In the genomic region with DNA sequence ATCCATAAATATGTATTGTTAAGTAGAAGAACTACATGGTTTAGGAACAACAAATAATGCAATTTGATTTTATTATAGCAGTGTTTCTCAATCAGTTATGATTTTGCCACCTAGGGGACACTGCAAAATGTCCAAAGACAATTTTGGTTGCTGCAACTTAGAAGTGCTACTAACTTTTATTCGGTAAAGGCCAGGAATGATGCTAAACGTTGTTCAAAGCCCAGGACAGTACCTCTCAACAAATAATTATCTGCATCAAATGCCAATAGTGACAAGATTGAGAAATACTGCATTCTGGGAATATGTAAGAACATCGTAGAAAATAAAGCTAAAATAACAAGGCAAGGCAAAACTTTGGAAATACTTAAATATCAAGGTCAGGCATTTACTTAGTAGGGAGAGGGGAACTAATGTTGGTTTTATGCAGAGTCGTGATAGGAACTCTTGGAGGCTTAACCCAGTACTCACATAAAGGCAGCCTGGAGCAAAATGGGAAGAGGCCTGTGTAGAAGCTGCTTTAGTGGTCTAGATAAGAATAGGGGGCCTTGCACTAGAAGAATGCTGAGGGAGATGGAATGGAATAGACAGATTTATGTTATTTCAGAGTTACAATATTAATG, we compare ENCODE assay signal across 18 cellular contexts.
DNase-seq lines count a peak whose midpoint lies in the region; ATAC-seq and TF ChIP-seq lines count a peak whose summit lies in the region.
"Had no signal": no experiment of that assay in that cellular context is flagged by ENCODE, and none has a peak within 500 bp of the region (broad histone marks: within the 10 kb centered on the region; RNA-seq: fewer than 3 reads in every experiment).

No MANE protein-coding gene starts in this region.

- DNase-seq in GM03348 (ENCODE audit: low spot score) (peak; percentile 26), left kidney (ENCODE audit: low read depth, low spot score) (peak; percentile 15), smooth muscle cell (lab: John Stamatoyannopoulos, UW; ENCODE audit: unreplicated experiment) (no peak), cerebellar nuclear complex (lab: John Stamatoyannopoulos, UW) (no peak)
- DNase-seq: activated CD4-positive, CD25-positive, alpha-beta regulatory T cell; activated CD8-positive, alpha-beta memory T cell treated with anti-CD3 and anti-CD28 coated beads, Interleukin-2, amount 10 ng/mL, durations not matched to agents 7 days and 5 days; activated naive CD4-positive, alpha-beta T cell treated with anti-CD3 and anti-CD28 coated beads for 36 hours; H7; KBM-7; stimulated activated naive CD8-positive, alpha-beta T cell treated with anti-CD3 and anti-CD28 coated beads, Interleukin-15, Interleukin-2, amounts not matched to agents 100 U/mL and 50 U/mL, for 24 hours had no signal

- H3K4me1 ChIP-seq in smooth muscle cell (ENCODE audit: low read depth): peaks cover 22% of the 10 kb centered on the region
- H3K4me1 ChIP-seq: neural progenitor cell had no signal

- H3K9me3 Mint-ChIP-seq in brain: peaks cover 0 to 9% (median 0%) of the 10 kb centered on the region in 5 experiments
- no peaks in the 10 kb centered on the region for H3K9me3 Mint-ChIP-seq in stimulated activated memory B cell treated with anti-CD40 and anti-IgM and Interleukin-4, amounts not matched to agents 10 μg/mL and 1 μg/mL and 100 μg/mL, for 72 hours
- H3K9me3 Mint-ChIP-seq: activated naive CD4-positive, alpha-beta T cell treated with anti-CD3 and anti-CD28 coated beads for 36 hours; central memory CD8-positive, alpha-beta T cell had no signal

- no peaks in the 10 kb centered on the region for H3K36me3 Mint-ChIP-seq in brain
- H3K36me3 Mint-ChIP-seq in stimulated activated memory B cell treated with anti-CD40 and anti-IgM and Interleukin-4, amounts not matched to agents 10 μg/mL and 1 μg/mL and 100 μg/mL, for 72 hours: no peaks in the 10 kb centered on the region
- H3K36me3 Mint-ChIP-seq: activated CD8-positive, alpha-beta memory T cell treated with anti-CD3 and anti-CD28 coated beads, Interleukin-2, amount 10 ng/mL, durations not matched to agents 7 days and 5 days; neural progenitor cell had no signal

- peaks cover 43% of the 10 kb centered on the region for H3K4me1 Mint-ChIP-seq in brain
- no peaks in the 10 kb centered on the region for H3K4me1 Mint-ChIP-seq in stimulated activated memory B cell treated with anti-CD40 and anti-IgM and Interleukin-4, amounts not matched to agents 10 μg/mL and 1 μg/mL and 100 μg/mL, for 72 hours
- H3K4me1 Mint-ChIP-seq: activated CD8-positive, alpha-beta memory T cell treated with anti-CD3 and anti-CD28 coated beads, Interleukin-2, amount 10 ng/mL, durations not matched to agents 7 days and 5 days; central memory CD8-positive, alpha-beta T cell had no signal

- H3K27ac Mint-ChIP-seq in brain: peak overlapping the region in 4 of 5 experiments; percentile 33 to 76 (median 58)
- H3K27ac Mint-ChIP-seq in stimulated activated memory B cell treated with anti-CD40 and anti-IgM and Interleukin-4, amounts not matched to agents 10 μg/mL and 1 μg/mL and 100 μg/mL, for 72 hours: no peak overlapping the region
- H3K27ac Mint-ChIP-seq: activated CD8-positive, alpha-beta memory T cell treated with anti-CD3 and anti-CD28 coated beads, Interleukin-2, amount 10 ng/mL, durations not matched to agents 7 days and 5 days; activated naive CD4-positive, alpha-beta T cell treated with anti-CD3 and anti-CD28 coated beads for 36 hours had no signal

- peak overlapping the region; percentile 3 for H2AFZ ChIP-seq in smooth muscle cell (ENCODE audit: low read depth)
- H2AFZ ChIP-seq: neural progenitor cell had no signal

- 48% methylated on average over 4 of the region's 4 CpGs for WGBS in smooth muscle cell (ENCODE audit: low lambda C conversion rate)

- no peak for TF ChIP-seq CTCF in brain (conservative IDR thresholded peaks at IDR 0.05)
- TF ChIP-seq CTCF in smooth muscle cell (IDR thresholded peaks at IDR 0.05; ENCODE audit: borderline replicate concordance, insufficient read depth, poor library complexity, severe bottlenecking): no peak

- H3K4me3 Mint-ChIP-seq in brain: no peak overlapping the region
- H3K4me3 Mint-ChIP-seq in stimulated activated memory B cell treated with anti-CD40 and anti-IgM and Interleukin-4, amounts not matched to agents 10 μg/mL and 1 μg/mL and 100 μg/mL, for 72 hours: no peak overlapping the region
- H3K4me3 Mint-ChIP-seq: activated CD8-positive, alpha-beta memory T cell treated with anti-CD3 and anti-CD28 coated beads, Interleukin-2, amount 10 ng/mL, durations not matched to agents 7 days and 5 days; activated naive CD4-positive, alpha-beta T cell treated with anti-CD3 and anti-CD28 coated beads for 36 hours; central memory CD8-positive, alpha-beta T cell; neural progenitor cell had no signal

- H3K27ac ChIP-seq in smooth muscle cell (ENCODE audit: low read depth): peak overlapping the region; percentile 92
- H3K27ac ChIP-seq: neural progenitor cell had no signal

- no peaks in the 10 kb centered on the region for H3K27me3 ChIP-seq in smooth muscle cell (ENCODE audit: low read depth)
- H3K27me3 ChIP-seq: BE2C, neural progenitor cell, sigmoid colon had no signal

- H3K9ac ChIP-seq in smooth muscle cell (ENCODE audit: low read depth): peak overlapping the region; percentile 61
- H3K9ac ChIP-seq: neural progenitor cell had no signal

- peaks cover 4% of the 10 kb centered on the region for H3K27me3 Mint-ChIP-seq in brain
- H3K27me3 Mint-ChIP-seq in stimulated activated memory B cell treated with anti-CD40 and anti-IgM and Interleukin-4, amounts not matched to agents 10 μg/mL and 1 μg/mL and 100 μg/mL, for 72 hours: no peaks in the 10 kb centered on the region

- no peaks in the 10 kb centered on the region for H3K79me2 ChIP-seq in smooth muscle cell (ENCODE audit: low read depth)

- H3K9me3 ChIP-seq in smooth muscle cell (replicated peaks; ENCODE audit: low read depth): no peaks in the 10 kb centered on the region
- H3K9me3 ChIP-seq: BE2C, sigmoid colon had no signal

- H3F3A ChIP-seq in smooth muscle cell (ENCODE audit: low read depth): peaks cover 21% of the 10 kb centered on the region

- no peak overlapping the region for H3K4me3 ChIP-seq in smooth muscle cell
- H3K4me3 ChIP-seq: neural progenitor cell, sigmoid colon had no signal

- ATAC-seq in HG03196 (IDR thresholded peaks at IDR 0.05; ENCODE audit: unreplicated experiment): no peak
- no peak for ATAC-seq in GM19463 (IDR thresholded peaks at IDR 0.05; ENCODE audit: unreplicated experiment)
- ATAC-seq in stimulated activated memory B cell treated with anti-CD40 and anti-IgM and Interleukin-4, amounts not matched to agents 10 μg/mL and 1 μg/mL and 100 μg/mL, for 72 hours: no peak
- ATAC-seq: activated CD8-positive, alpha-beta memory T cell treated with anti-CD3 and anti-CD28 coated beads, Interleukin-2, amount 10 ng/mL, durations not matched to agents 7 days and 5 days; stimulated activated naive CD8-positive, alpha-beta T cell treated with anti-CD3 and anti-CD28 coated beads, Interleukin-15, Interleukin-2, amounts not matched to agents 100 U/mL and 50 U/mL, for 24 hours had no signal

- peak overlapping the region; percentile 73 for H3K4me2 ChIP-seq in smooth muscle cell
- H3K4me2 ChIP-seq: neural progenitor cell had no signal

- no peaks in the 10 kb centered on the region for H4K20me1 ChIP-seq in smooth muscle cell (ENCODE audit: low read depth)

- no peaks in the 10 kb centered on the region for H3K36me3 ChIP-seq in smooth muscle cell (ENCODE audit: low read depth)
- H3K36me3 ChIP-seq: BE2C, neural progenitor cell, sigmoid colon had no signal

Comparison
In these comparisons a context has a peak if more than half of its experiments do, and no peak if none do; other contexts are left out.
1. DNase-seq: peak in GM03348 (single experiment) and left kidney (single experiment); none in smooth muscle cell (single experiment) and cerebellar nuclear complex (0 of 2).